ENCODE assay signal across 17 cellular contexts in the genomic region with DNA sequence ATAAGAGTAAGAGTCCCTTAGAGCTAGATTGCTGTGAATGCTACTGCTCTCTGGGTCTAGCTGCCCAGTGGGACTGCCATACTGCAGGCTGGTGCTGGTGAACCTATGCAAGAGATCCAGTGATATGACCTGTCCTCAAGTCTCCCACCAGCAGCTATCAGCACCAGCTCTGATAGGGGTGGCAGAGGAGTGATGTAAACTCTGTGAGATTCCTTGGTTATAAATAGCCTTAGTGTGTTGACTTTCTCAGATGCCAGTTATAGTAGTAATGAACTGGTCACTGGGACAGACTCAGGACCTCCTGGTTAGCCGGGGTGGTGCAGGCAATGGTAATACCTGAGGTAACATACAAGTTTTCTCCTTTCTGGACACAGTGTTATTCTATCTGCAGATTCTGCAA.
DNase-seq lines count a peak whose midpoint lies in the region; ATAC-seq and TF ChIP-seq lines count a peak whose summit lies in the region.
"Had no signal": no experiment of that assay in that cellular context is flagged by ENCODE, and none has a peak within 500 bp of the region (broad histone marks: within the 10 kb centered on the region; RNA-seq: fewer than 3 reads in every experiment).

No MANE protein-coding gene starts in this region.

- H3K4me1 Mint-ChIP-seq in type B pancreatic cell (ENCODE audit: unreplicated experiment): no peaks in the 10 kb centered on the region
- H3K4me1 Mint-ChIP-seq: B cell had no signal

- H3K4me1 ChIP-seq in cardiac muscle cell (ENCODE audit: low read depth) (peaks cover 7% of the 10 kb centered on the region), heart right ventricle (peaks cover 0 to 12% (median 4%) of the 10 kb centered on the region in 9 donors), right cardiac atrium (ENCODE audit: control insufficient read depth, insufficient read depth, low read length) (no peaks in the 10 kb centered on the region)
- H3K4me1 ChIP-seq: BLaER1 treated with 17β-estradiol and CSF1 and Interleukin-3, amounts not matched to agents 10 nM and 100 nM; HAP-1 had no signal

- DNase-seq in cardiac muscle cell (ENCODE audit: low read depth in 1 of 2, low spot score in 1 of 2): peak in 1 of 2 donors; percentile 44
- peak in 1 of 2 donors; percentile 16 for DNase-seq in heart right ventricle
- no peak for DNase-seq in right cardiac atrium
- DNase-seq in type B pancreatic cell (ENCODE audit: extremely low spot score, unreplicated experiment): no peak
- no peak for DNase-seq in C1 segment of cervical spinal cord (lab: John Stamatoyannopoulos, UW)
- DNase-seq: CD8-positive, alpha-beta memory T cell; COR-L47; DMS 273 treated with DMSO at 0.1 percent for 48 hours; DND-41; EL; GM23248 had no signal

- H3K4me3 Mint-ChIP-seq in type B pancreatic cell: no peak overlapping the region
- H3K4me3 Mint-ChIP-seq: B cell; CD4-positive, CD25-positive, alpha-beta regulatory T cell; CD8-positive, alpha-beta memory T cell had no signal

- intact Hi-C loops in heart right ventricle (cut with DNase I) (no loop called here), right cardiac atrium (cut with DNase I) (no loop called here)

- H3K4me3 ChIP-seq in cardiac muscle cell: no peak overlapping the region
- H3K4me3 ChIP-seq in heart right ventricle: no peak overlapping the region
- no peak overlapping the region for H3K4me3 ChIP-seq in right cardiac atrium (ENCODE audit: low read length)
- H3K4me3 ChIP-seq: BLaER1 treated with 17β-estradiol and CSF1 and Interleukin-3, amounts not matched to agents 10 nM and 100 nM; GM12878; GM23248; HAP-1 had no signal

- H3K27me3 ChIP-seq in cardiac muscle cell: no peaks in the 10 kb centered on the region
- H3K27me3 ChIP-seq in heart right ventricle: no peaks in the 10 kb centered on the region
- H3K27me3 ChIP-seq in right cardiac atrium (ENCODE audit: control insufficient read depth, insufficient read depth): no peaks in the 10 kb centered on the region
- H3K27me3 ChIP-seq: BLaER1 treated with 17β-estradiol and CSF1 and Interleukin-3, amounts not matched to agents 10 nM and 100 nM had no signal

- H3K36me3 Mint-ChIP-seq in type B pancreatic cell: peaks cover 3% of the 10 kb centered on the region
- H3K36me3 Mint-ChIP-seq: CD4-positive, CD25-positive, alpha-beta regulatory T cell had no signal

- no peaks in the 10 kb centered on the region for H3K27me3 Mint-ChIP-seq in type B pancreatic cell
- H3K27me3 Mint-ChIP-seq: B cell; CD8-positive, alpha-beta memory T cell had no signal

- peaks cover 9% of the 10 kb centered on the region for H3K9me3 Mint-ChIP-seq in type B pancreatic cell

- TF ChIP-seq CTCF in cardiac muscle cell (IDR thresholded peaks at IDR 0.05; ENCODE audit: low read depth, low read length) (no peak), heart right ventricle (IDR thresholded peaks at IDR 0.05) (peak in 1 of 9 donors; percentile 7), type B pancreatic cell (conservative IDR thresholded peaks at IDR 0.05) (no peak)

- H3K27ac Mint-ChIP-seq in type B pancreatic cell: peak overlapping the region; percentile 65
- H3K27ac Mint-ChIP-seq: B cell; CD4-positive, CD25-positive, alpha-beta regulatory T cell; CD8-positive, alpha-beta memory T cell had no signal

- ATAC-seq in heart right ventricle (peak; percentile 58 to 96 (median 90)), right cardiac atrium (peak; percentile 83 to 84), GM21360 (IDR thresholded peaks at IDR 0.05; ENCODE audit: unreplicated experiment) (no peak)
- ATAC-seq: GM12878 had no signal

- H3K27ac ChIP-seq in cardiac muscle cell (peak overlapping the region; percentile 14), heart right ventricle (no peak overlapping the region), right cardiac atrium (ENCODE audit: low read length) (peak overlapping the region; percentile 22)
- H3K27ac ChIP-seq: BLaER1 treated with 17β-estradiol and CSF1 and Interleukin-3, amounts not matched to agents 10 nM and 100 nM; GM23248 had no signal

- H3K36me3 ChIP-seq in cardiac muscle cell: no peaks in the 10 kb centered on the region
- no peaks in the 10 kb centered on the region for H3K36me3 ChIP-seq in heart right ventricle
- H3K36me3 ChIP-seq: BLaER1 treated with 17β-estradiol and CSF1 and Interleukin-3, amounts not matched to agents 10 nM and 100 nM; HAP-1 had no signal

- H3K9me3 ChIP-seq in cardiac muscle cell (ENCODE audit: low read depth): no peaks in the 10 kb centered on the region
- peaks cover 0 to 42% (median 0%) of the 10 kb centered on the region in 11 donors for H3K9me3 ChIP-seq in heart right ventricle
- H3K9me3 ChIP-seq in right cardiac atrium (ENCODE audit: control insufficient read depth, low read length): no peaks in the 10 kb centered on the region

- 31 to 53% methylated on average over 1 of the region's 1 CpG for WGBS in heart right ventricle, 2 donors
- WGBS in right cardiac atrium: 67% methylated on average over 1 of the region's 1 CpG

Comparison
In these comparisons a context has a peak if more than half of its experiments do, and no peak if none do; other contexts are left out.
1. H3K27ac ChIP-seq: peak in cardiac muscle cell (single experiment) and right cardiac atrium (single experiment); none in heart right ventricle (0 of 10).